ENCODE assay signal across 8 cellular contexts in the genomic region with DNA sequence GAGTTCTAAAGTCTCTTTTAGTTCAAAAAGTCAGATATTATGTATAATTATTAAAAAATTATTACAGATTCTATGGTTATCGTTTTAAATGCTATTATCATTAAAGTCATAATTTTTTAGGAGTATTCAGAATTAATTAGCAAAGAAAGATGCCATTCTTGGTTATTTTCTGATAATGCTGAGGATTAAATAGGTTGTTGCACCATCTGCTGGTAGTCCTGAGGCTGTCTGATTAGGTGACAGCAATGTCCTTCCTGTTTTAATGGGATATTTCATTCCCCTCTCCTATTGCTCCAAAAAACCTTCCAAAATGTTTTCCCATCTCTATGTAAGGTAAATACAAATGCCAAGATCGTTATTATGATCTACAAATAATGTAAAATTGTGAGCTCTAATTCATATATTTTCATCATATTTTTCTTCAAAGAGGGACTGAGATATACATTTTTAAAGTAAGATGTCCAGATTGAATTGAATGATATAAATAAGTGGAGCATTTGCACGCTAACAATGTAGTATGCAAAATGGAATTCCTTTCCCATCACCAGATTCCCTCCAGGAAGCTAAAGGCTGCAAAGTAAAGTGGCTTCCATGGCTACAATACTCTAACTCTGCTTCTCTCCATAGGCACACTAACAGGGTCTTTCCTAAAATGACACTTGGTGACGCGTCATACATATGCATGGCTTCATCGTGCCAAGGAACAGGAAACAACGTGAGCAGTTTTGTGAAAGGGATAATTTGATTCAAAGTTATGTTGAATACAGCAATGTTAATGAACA. TPM values are rescaled to one million over a fixed set of nuclear protein-coding genes. Genes with fewer than 3 reads are reported as not detected.
DNase-seq lines count a peak whose midpoint lies in the region; ATAC-seq and TF ChIP-seq lines count a peak whose summit lies in the region.

No MANE protein-coding gene starts in this region.

- no peak overlapping the region for H3K27ac Mint-ChIP-seq in activated naive CD4-positive, alpha-beta T cell treated with anti-CD3 and anti-CD28 coated beads, Interleukin-2, amount 10 ng/mL, durations not matched to agents 7 days and 5 days

- peaks cover 5 to 64% (median 38%) of the 10 kb centered on the region in 9 donors for H3K4me1 ChIP-seq in heart right ventricle
- H3K4me1 ChIP-seq in spleen, result peaks cover 0 to 12% (median 4%) of the 10 kb centered on the region in 6 donors

- no peaks in the 10 kb centered on the region for H3K36me3 ChIP-seq in heart right ventricle
- H3K36me3 ChIP-seq in spleen, result no peaks in the 10 kb centered on the region

- 27 to 31% methylated on average over 7 of the region's 7 CpGs for WGBS in heart right ventricle, 2 donors
- 47 to 53% (median 49%) methylated on average over 7 of the region's 7 CpGs for WGBS in spleen, 5 donors

- peaks cover 5% of the 10 kb centered on the region for H3K27me3 Mint-ChIP-seq in activated naive CD4-positive, alpha-beta T cell treated with anti-CD3 and anti-CD28 coated beads, Interleukin-2, amount 10 ng/mL, durations not matched to agents 7 days and 5 days

- no peaks in the 10 kb centered on the region for H3K9me3 Mint-ChIP-seq in activated naive CD4-positive, alpha-beta T cell treated with anti-CD3 and anti-CD28 coated beads, Interleukin-2, amount 10 ng/mL, durations not matched to agents 7 days and 5 days

- H3K27me3 ChIP-seq in heart right ventricle (no peaks in the 10 kb centered on the region), spleen (replicated peaks in 1 of 7) (no peaks in the 10 kb centered on the region)

- DNase-seq in AG09309 (ENCODE audit: low read depth), result no peak
- peak in 1 of 2 donors; percentile 30 for DNase-seq in heart right ventricle
- no peak for DNase-seq in spleen
- DNase-seq in ureter (ENCODE audit: low spot score), result no peak
- DNase-seq in activated T-cell treated with anti-CD3 and anti-CD28 coated beads for 4 hours, result no peak
- DNase-seq in activated naive CD4-positive, alpha-beta T cell treated with anti-CD3 and anti-CD28 coated beads, Interleukin-2, amount 10 ng/mL, durations not matched to agents 7 days and 5 days, result no peak

- H3K4me3 Mint-ChIP-seq in activated naive CD4-positive, alpha-beta T cell treated with anti-CD3 and anti-CD28 coated beads, Interleukin-2, amount 10 ng/mL, durations not matched to agents 7 days and 5 days, result no peak overlapping the region

- H3K36me3 Mint-ChIP-seq in activated naive CD4-positive, alpha-beta T cell treated with anti-CD3 and anti-CD28 coated beads, Interleukin-2, amount 10 ng/mL, durations not matched to agents 7 days and 5 days, result no peaks in the 10 kb centered on the region

- TF ChIP-seq CTCF in AG09309 (IDR thresholded peaks at IDR 0.05; ENCODE audit: control insufficient read depth, insufficient read depth, low read depth, low read length, missing control alignments) (peak; percentile 69), GM12874 (IDR thresholded peaks at IDR 0.05; ENCODE audit: insufficient read depth, low read depth, low read length) (0 out of 2 replicates have a peak, but pooled peaks have one; percentile 9), VCaP (conservative IDR thresholded peaks at IDR 0.05) (peak; percentile 80), heart right ventricle (IDR thresholded peaks at IDR 0.05) (peak; percentile 51 to 92 (median 82)), spleen (IDR thresholded peaks at IDR 0.05 in 8 of 11, conservative IDR thresholded peaks at IDR 0.05 in 3 of 11) (peak; percentile 19 to 69 (median 59))

- H3K9me3 ChIP-seq in heart right ventricle (no peaks in the 10 kb centered on the region), spleen (no peaks in the 10 kb centered on the region)

- intact Hi-C loops in heart right ventricle (cut with DNase I), result loop anchor here (2.0 to 10.0 kb wide), 21 partner anchors 65 to 1570 kb away; a partner anchor contains a TSS
- intact Hi-C loops in spleen (cut with DNase I; ENCODE audit: low total_unique reads), result loop anchor here (5.0 to 10.0 kb wide), 2 partner anchors 1530 to 1572 kb away; no protein-coding TSS in a partner anchor

- CTCF ChIA-PET in activated naive CD4-positive, alpha-beta T cell treated with anti-CD3 and anti-CD28 coated beads, Interleukin-2, amount 10 ng/mL, durations not matched to agents 7 days and 5 days (lab: Charles Lee), result interaction anchor here (0.7 to 2.9 kb wide), 8 partner anchors 772 to 1574 kb away, joined by 3 to 11 read pairs (median 4); no protein-coding TSS in a partner anchor

- H3K4me1 Mint-ChIP-seq in activated naive CD4-positive, alpha-beta T cell treated with anti-CD3 and anti-CD28 coated beads, Interleukin-2, amount 10 ng/mL, durations not matched to agents 7 days and 5 days, result no peaks in the 10 kb centered on the region

- H3K27ac ChIP-seq in VCaP (no peak overlapping the region), heart right ventricle (peak overlapping the region in 9 of 10 donors; percentile 4 to 75 (median 39)), spleen (no peak overlapping the region)

- no peak overlapping the region for H3K4me3 ChIP-seq in AG09309 (ENCODE audit: control insufficient read depth, low read depth, low read length)
- no peak overlapping the region for H3K4me3 ChIP-seq in heart right ventricle
- H3K4me3 ChIP-seq in spleen, result no peak overlapping the region

- ATAC-seq in heart right ventricle, result peak in 6 of 8 donors; percentile 40 to 72 (median 66)

- TF ChIP-seq POLR2A in spleen (IDR thresholded peaks at IDR 0.05), result no peak

RNA-seq across cellular contexts. Expression of a gene that starts 58.8 kb away (rescaled TPM):
- total RNA-seq in heart right ventricle (1 to 10 TPM; 2.0 to 6.5 (median 4.8) TPM), spleen (10 to 100 TPM in 2 of 7 donors, 1 to 10 TPM in 5; 1.3 to 11.1 (median 7.2) TPM), ureter (10.3 TPM)
- polyA plus RNA-seq in heart right ventricle (1 to 10 TPM; 1.2 to 3.0 TPM), spleen (1 to 10 TPM in 2 of 3 donors, under 1 TPM in 1; 0.58 to 1.5 (median 1.2) TPM)

Comparison
In these comparisons a context has a peak if more than half of its experiments do, and no peak if none do; other contexts are left out.
1. CTCF ChIP-seq: peak in every context shown above with its lines; median percentile 82 in heart right ventricle; 80 in VCaP; 69 in AG09309; 59 in spleen; 9 in GM12874.
2. H3K27ac ChIP-seq: peak in heart right ventricle (9 of 10); none in VCaP (single experiment) and spleen (0 of 8).